Comparison of ENCODE assay signal across 10 cellular contexts in genomic region chr10:89466599-89467035, GRCh38. TPM values are rescaled to one million over a fixed set of nuclear protein-coding genes. Genes with fewer than 3 reads are reported as not detected.
DNase-seq lines count a peak whose midpoint lies in the region; ATAC-seq and TF ChIP-seq lines count a peak whose summit lies in the region.
"Had no signal": no experiment of that assay in that cellular context is flagged by ENCODE, and none has a peak within 500 bp of the region (broad histone marks: within the 10 kb centered on the region; RNA-seq: fewer than 3 reads in every experiment).

No MANE protein-coding gene starts in this region.

- H3K36me3 ChIP-seq in lower lobe of right lung: no peaks in the 10 kb centered on the region

- peaks cover 48% of the 10 kb centered on the region for H3K4me1 Mint-ChIP-seq in Calu3 (ENCODE audit: low read depth, unreplicated experiment)
- H3K4me1 Mint-ChIP-seq in CD4-positive, alpha-beta T cell (ENCODE audit: low read depth): no peaks in the 10 kb centered on the region

- intact Hi-C loops in Calu3 (cut with micrococcal nuclease; ENCODE audit: unreplicated experiment) (loop anchor here (2.0 kb wide), 2 partner anchors 40 to 88 kb away; no protein-coding TSS in a partner anchor), lower lobe of right lung (cut with DNase I) (no loop called here)
- intact Hi-C loops in CD4-positive, alpha-beta T cell (cut with DNase I, micrococcal nuclease): no loop called here

- no peak overlapping the region for H3K4me3 Mint-ChIP-seq in Calu3 (ENCODE audit: low read depth, unreplicated experiment)
- H3K4me3 Mint-ChIP-seq in CD4-positive, alpha-beta T cell: no peak overlapping the region
- H3K4me3 Mint-ChIP-seq: stimulated activated naive CD8-positive, alpha-beta T cell treated with anti-CD3 and anti-CD28 coated beads, Interleukin-15, Interleukin-2, amounts not matched to agents 100 ng/mL and 50 ng/mL, for 24 hours had no signal

- CTCF ChIA-PET in Calu3 (lab: Charles Lee): interaction anchor here (1.2 to 1.6 kb wide), 3 partner anchors 83 to 89 kb away, joined by 3 to 10 read pairs (median 5); no protein-coding TSS in a partner anchor
- CTCF ChIA-PET in CD4-positive, alpha-beta T cell (lab: Charles Lee): interaction anchor here (0.5 kb wide), 1 partner anchor 26 kb away, joined by 3 read pairs; no protein-coding TSS in a partner anchor

- POLR2A ChIA-PET in CD4-positive, alpha-beta T cell (lab: Charles Lee): interaction anchor here (0.5 kb wide), 1 partner anchor 192 kb away, joined by 3 read pairs; no protein-coding TSS in a partner anchor

- H3K27me3 ChIP-seq in lower lobe of right lung (ENCODE audit: low read depth): no peaks in the 10 kb centered on the region
- no peaks in the 10 kb centered on the region for H3K27me3 ChIP-seq in CD4-positive, alpha-beta T cell (ENCODE audit: control insufficient read depth, insufficient read depth, low read length)

- peak; percentile 51 for DNase-seq in Calu3
- DNase-seq in M059J (ENCODE audit: low read depth): peak; percentile 75
- peak; percentile 61 for DNase-seq in astrocyte of the hippocampus (ENCODE audit: low read depth, low spot score)
- DNase-seq in lower lobe of right lung: no peak
- DNase-seq in CD4-positive, alpha-beta T cell: no peak
- no peak for DNase-seq in ureter (ENCODE audit: low spot score)
- DNase-seq in substantia nigra (lab: John Stamatoyannopoulos, UW): no peak
- DNase-seq: effector CD4-positive, alpha-beta T cell had no signal

- TF ChIP-seq CTCF in Calu3 (IDR thresholded peaks at IDR 0.05; ENCODE audit: unreplicated experiment) (no peak), lower lobe of right lung (IDR thresholded peaks at IDR 0.05) (peak; percentile 46)
- no peak for TF ChIP-seq CTCF in CD4-positive, alpha-beta T cell (IDR thresholded peaks at IDR 0.05)

- H3K27ac ChIP-seq in lower lobe of right lung (no peak overlapping the region), substantia nigra (ENCODE audit: low read depth, low read length, poor library complexity, severe bottlenecking) (no peak overlapping the region)
- H3K27ac ChIP-seq in CD4-positive, alpha-beta T cell (ENCODE audit: low read depth, low read length): no peak overlapping the region

- no peaks in the 10 kb centered on the region for H3K9me3 Mint-ChIP-seq in Calu3 (ENCODE audit: low read depth, unreplicated experiment)
- H3K9me3 Mint-ChIP-seq in CD4-positive, alpha-beta T cell: no peaks in the 10 kb centered on the region
- H3K9me3 Mint-ChIP-seq: stimulated activated naive CD8-positive, alpha-beta T cell treated with anti-CD3 and anti-CD28 coated beads, Interleukin-15, Interleukin-2, amounts not matched to agents 100 ng/mL and 50 ng/mL, for 24 hours had no signal

- BruUV-seq in Calu3 (replicated peaks; lab: Mats Ljungman, UMichigan): no TSS peak

- H3K27ac Mint-ChIP-seq in Calu3 (ENCODE audit: unreplicated experiment): peak overlapping the region; percentile 54
- H3K27ac Mint-ChIP-seq in CD4-positive, alpha-beta T cell: no peak overlapping the region
- H3K27ac Mint-ChIP-seq: stimulated activated naive CD8-positive, alpha-beta T cell treated with anti-CD3 and anti-CD28 coated beads, Interleukin-15, Interleukin-2, amounts not matched to agents 100 ng/mL and 50 ng/mL, for 24 hours had no signal

- no peaks in the 10 kb centered on the region for H3K27me3 Mint-ChIP-seq in Calu3 (ENCODE audit: unreplicated experiment)
- H3K27me3 Mint-ChIP-seq in CD4-positive, alpha-beta T cell: no peaks in the 10 kb centered on the region

- ATAC-seq in lower lobe of right lung: peak; percentile 79 to 82
- no peak for ATAC-seq in CD4-positive, alpha-beta T cell (ENCODE audit: poor library complexity)
- no peak for ATAC-seq in GM21367 (IDR thresholded peaks at IDR 0.05; ENCODE audit: unreplicated experiment)

- H3K4me1 ChIP-seq in lower lobe of right lung: peaks cover 17% of the 10 kb centered on the region

- H3K9me3 ChIP-seq in lower lobe of right lung: no peaks in the 10 kb centered on the region
- H3K9me3 ChIP-seq in CD4-positive, alpha-beta T cell (ENCODE audit: control insufficient read depth, low read length): no peaks in the 10 kb centered on the region

- no peaks in the 10 kb centered on the region for H3K36me3 Mint-ChIP-seq in Calu3 (ENCODE audit: insufficient read depth, unreplicated experiment)
- no peaks in the 10 kb centered on the region for H3K36me3 Mint-ChIP-seq in CD4-positive, alpha-beta T cell (ENCODE audit: low read depth)

- H3K4me3 ChIP-seq in lower lobe of right lung: no peak overlapping the region

RNA-seq across cellular contexts. Expression of gene IFIT5, which starts 52.2 kb away (rescaled TPM):
- total RNA-seq in Calu3 (2022) (13.8 and 23.5 TPM in 2 replicates), lower lobe of right lung (25.3 TPM), ureter (17.4 TPM)
- total RNA-seq in M059J (2014; rRNA removed; shearing (Covaris generic)): 57.4 and 77.5 TPM in 2 replicates
- total RNA-seq in CD4-positive, alpha-beta T cell: 10 to 100 TPM; 25.2 to 25.9 TPM

Comparison
In these comparisons a context has a peak if more than half of its experiments do, and no peak if none do; other contexts are left out.
1. DNase-seq: peak in Calu3 (single experiment), M059J (single experiment) and astrocyte of the hippocampus (single experiment); none in lower lobe of right lung (single experiment), CD4-positive, alpha-beta T cell (0 of 10), ureter (single experiment) and substantia nigra (0 of 49).
2. ATAC-seq: peak in lower lobe of right lung (2 of 2); none in CD4-positive, alpha-beta T cell (single experiment) and GM21367 (single experiment).